ENCODE assay signal across 11 cellular contexts in the genomic region with DNA sequence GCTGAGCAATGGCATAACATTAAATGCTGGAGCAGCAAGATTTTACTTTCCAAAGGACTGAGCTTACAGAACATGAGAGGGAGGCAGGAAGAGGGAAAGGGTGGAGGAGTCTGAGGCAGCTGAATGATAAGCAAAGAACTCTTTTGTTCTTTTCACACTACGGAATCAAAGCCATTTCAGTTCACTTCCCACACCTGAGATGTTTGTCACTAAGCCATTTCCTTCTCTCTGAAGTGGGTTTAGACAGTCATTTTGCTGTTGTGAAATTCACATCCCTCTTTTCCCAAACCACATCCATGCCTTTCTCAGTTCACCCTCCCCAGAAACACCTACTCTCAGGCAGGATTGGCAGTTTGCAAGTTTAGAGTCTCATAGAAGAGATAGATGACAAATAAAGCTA.
A peak's percentile ranks its signal among the peaks of the same experiment; 100 is the strongest.
DNase-seq lines count a peak whose midpoint lies in the region; ATAC-seq and TF ChIP-seq lines count a peak whose summit lies in the region.
"Had no signal": no experiment of that assay in that cellular context is flagged by ENCODE, and none has a peak within 500 bp of the region (broad histone marks: within the 10 kb centered on the region; RNA-seq: fewer than 3 reads in every experiment).

No MANE protein-coding gene starts in this region.

- peaks cover 10% of the 10 kb centered on the region for H3K9me3 ChIP-seq in DND-41 (ENCODE audit: insufficient read depth, low read length, severe bottlenecking)
- H3K9me3 ChIP-seq in Loucy (ENCODE audit: insufficient read depth, low read depth, low read length): peaks cover 3% of the 10 kb centered on the region; the same call in 1 of the 2 replicates
- peaks cover 0 to 8% (median 0%) of the 10 kb centered on the region in 3 donors for H3K9me3 ChIP-seq in body of pancreas
- H3K9me3 ChIP-seq: upper lobe of left lung had no signal

- peaks cover 4% of the 10 kb centered on the region for H3K27me3 Mint-ChIP-seq in nephron (ENCODE audit: low read depth)

- peaks cover 4% of the 10 kb centered on the region for H3K36me3 Mint-ChIP-seq in nephron (ENCODE audit: low read depth)

- H3K9ac ChIP-seq in DND-41 (ENCODE audit: low read depth, low read length) (no peak overlapping the region), Loucy (ENCODE audit: low read depth, low read length, poor library complexity, severe bottlenecking) (peak overlapping the region; percentile 37)

- H3K27ac Mint-ChIP-seq in nephron: peak overlapping the region in 2 of 3 experiments; percentile 24 to 32

- ATAC-seq in DND-41 (ENCODE audit: insufficient read depth, low read depth): peak; percentile 81
- ATAC-seq in GM18505 (IDR thresholded peaks at IDR 0.05; ENCODE audit: unreplicated experiment): no peak
- ATAC-seq in body of pancreas: no peak
- ATAC-seq: K562 had no signal

- TF ChIP-seq CTCF in DND-41 (IDR thresholded peaks at IDR 0.05; ENCODE audit: borderline replicate concordance, extremely low read depth, low read length, poor library complexity, severe bottlenecking) (no peak), Loucy (conservative IDR thresholded peaks at IDR 0.05; ENCODE audit: low read length) (no peak), nephron (IDR thresholded peaks at IDR 0.05; ENCODE audit: unreplicated experiment in 3 of 3) (no peak), body of pancreas (IDR thresholded peaks at IDR 0.05) (no peak)

- no peak overlapping the region for H3K4me3 Mint-ChIP-seq in nephron

- 19 to 38% methylated on average over 1 of the region's 1 CpG for WGBS in body of pancreas, 2 donors

- H3K4me1 ChIP-seq in DND-41 (ENCODE audit: insufficient read depth, low read length) (peaks cover 46% of the 10 kb centered on the region), Loucy (ENCODE audit: insufficient read depth, low read length, poor library complexity, severe bottlenecking) (peaks cover 23% of the 10 kb centered on the region), body of pancreas (no peaks in the 10 kb centered on the region)

- no peaks in the 10 kb centered on the region for H3F3A ChIP-seq in Loucy (ENCODE audit: low read depth)

- intact Hi-C loops in body of pancreas (cut with DNase I): no loop called here

- peak overlapping the region; percentile 9; the same call in 1 of the 2 replicates for H3K4me2 ChIP-seq in DND-41 (ENCODE audit: insufficient read depth, low read length)
- peak overlapping the region; percentile 15 for H3K4me2 ChIP-seq in Loucy (ENCODE audit: low read depth, low read length, poor library complexity, severe bottlenecking)

- H3K27ac ChIP-seq in DND-41 (ENCODE audit: low read length) (peak overlapping the region; percentile 73), body of pancreas (no peak overlapping the region)

- no peaks in the 10 kb centered on the region for H4K20me1 ChIP-seq in DND-41 (ENCODE audit: insufficient read depth, low read length)
- no peaks in the 10 kb centered on the region for H4K20me1 ChIP-seq in Loucy (ENCODE audit: insufficient read depth, low read length, poor library complexity, severe bottlenecking)

- H3K4me3 ChIP-seq in DND-41 (ENCODE audit: low read depth in 1 of 2, low read length in 2 of 2) (no peak overlapping the region), Loucy (ENCODE audit: low read length, poor library complexity, severe bottlenecking) (peak overlapping the region; percentile 12), body of pancreas (no peak overlapping the region)
- H3K4me3 ChIP-seq: K562, upper lobe of left lung had no signal

- H3K4me1 Mint-ChIP-seq in nephron: peaks cover 31% of the 10 kb centered on the region

- H3K9me3 Mint-ChIP-seq in nephron: peaks cover 17% of the 10 kb centered on the region

- H3K27me3 ChIP-seq in DND-41 (ENCODE audit: insufficient read depth, low read length, poor library complexity): no peaks in the 10 kb centered on the region
- H3K27me3 ChIP-seq in Loucy (ENCODE audit: insufficient read depth, low read length, poor library complexity, severe bottlenecking): no peaks in the 10 kb centered on the region
- H3K27me3 ChIP-seq in body of pancreas: no peaks in the 10 kb centered on the region
- H3K27me3 ChIP-seq: upper lobe of left lung had no signal

- no peaks in the 10 kb centered on the region for H3K9me2 ChIP-seq in Loucy (replicated peaks; ENCODE audit: low read depth, low read length)

- peak; percentile 46 for DNase-seq in DND-41
- DNase-seq in central memory CD4-positive, alpha-beta T cell: peak; percentile 10
- DNase-seq in ecto neural progenitor cell (ENCODE audit: low spot score): no peak
- no peak for DNase-seq in AG08396 (ENCODE audit: low spot score)
- DNase-seq in body of pancreas: no peak
- DNase-seq: NCI-H526 had no signal

- H3K79me2 ChIP-seq in DND-41 (ENCODE audit: insufficient read depth, low read length): no peaks in the 10 kb centered on the region
- H3K79me2 ChIP-seq in Loucy (ENCODE audit: insufficient read depth, low read length): no peaks in the 10 kb centered on the region

- no peak overlapping the region for H2AFZ ChIP-seq in DND-41 (ENCODE audit: low read depth, low read length)
- no peak overlapping the region for H2AFZ ChIP-seq in Loucy (ENCODE audit: low read length)

- TF ChIP-seq POLR2A in GM18505 (IDR thresholded peaks at IDR 0.05; ENCODE audit: borderline replicate concordance, extremely low read depth, insufficient read depth, insufficient read length): no peak
- no peak for TF ChIP-seq POLR2A in body of pancreas (IDR thresholded peaks at IDR 0.05)

- H3K36me3 ChIP-seq in DND-41 (ENCODE audit: insufficient read depth, low read length): no peaks in the 10 kb centered on the region
- H3K36me3 ChIP-seq in Loucy (ENCODE audit: insufficient read depth, low read length): no peaks in the 10 kb centered on the region
- no peaks in the 10 kb centered on the region for H3K36me3 ChIP-seq in body of pancreas (replicated peaks in 1 of 2; ENCODE audit: insufficient read depth in 1 of 2, low read depth in 2 of 2)
- H3K36me3 ChIP-seq: upper lobe of left lung had no signal

Comparison
In these comparisons a context has a peak if more than half of its experiments do, and no peak if none do; other contexts are left out.
1. DNase-seq: peak in DND-41 (single experiment) and central memory CD4-positive, alpha-beta T cell (single experiment); none in ecto neural progenitor cell (single experiment), AG08396 (single experiment) and body of pancreas (0 of 4).